Comparison of ENCODE assay signal across 8 cellular contexts in the genomic region with DNA sequence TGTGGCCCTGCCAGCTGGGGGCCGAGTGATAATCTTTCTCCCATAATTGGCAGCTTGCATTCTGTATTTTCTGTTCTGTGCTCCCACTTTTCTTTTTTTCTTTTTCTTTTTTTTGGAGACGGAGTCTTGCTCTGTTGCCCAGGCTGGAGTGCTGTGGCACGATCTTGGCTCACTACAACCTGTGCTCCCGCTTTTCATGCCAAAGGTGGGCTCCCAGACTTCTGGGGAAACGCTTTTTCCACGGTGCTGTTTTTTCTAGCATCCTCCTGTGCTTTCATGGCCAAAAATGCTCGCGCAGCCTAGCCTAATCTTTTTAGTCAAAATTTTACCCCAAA. TPM values are rescaled to one million over a fixed set of nuclear protein-coding genes. Genes with fewer than 3 reads are reported as not detected.
DNase-seq lines count a peak whose midpoint lies in the region; ATAC-seq and TF ChIP-seq lines count a peak whose summit lies in the region.

No MANE protein-coding gene starts in this region.

- H3K27me3 ChIP-seq in iPS-15b (ENCODE audit: control insufficient read depth, insufficient read depth, low read length) = no peaks in the 10 kb centered on the region
- no peaks in the 10 kb centered on the region for H3K27me3 ChIP-seq in spleen (replicated peaks in 1 of 7)

- TF ChIP-seq CTCF in HEK293 (tag by site-specific recombination; IDR thresholded peaks at IDR 0.05) = no peak
- no peak for TF ChIP-seq CTCF in spleen (IDR thresholded peaks at IDR 0.05 in 8 of 11, conservative IDR thresholded peaks at IDR 0.05 in 3 of 11)

- peak overlapping the region; percentile 77 for H3K4me3 ChIP-seq in HEK293 (ENCODE audit: low read depth, low read length)
- H3K4me3 ChIP-seq in iPS-15b (ENCODE audit: low read depth, low read length) = peak overlapping the region; percentile 88
- H3K4me3 ChIP-seq in spleen = peak overlapping the region; percentile 67 to 97 (median 80)

- no peaks in the 10 kb centered on the region for H3K27me3 Mint-ChIP-seq in activated T-helper 17 cell treated with anti-CD3 and anti-CD28 coated beads, Interleukin-2, amount 50 U/mL, for 72 hours

- H3K4me1 ChIP-seq in HEK293 (ENCODE audit: control insufficient read depth, insufficient read depth, low read length) = no peaks in the 10 kb centered on the region
- no peaks in the 10 kb centered on the region for H3K4me1 ChIP-seq in iPS-15b (ENCODE audit: control insufficient read depth, insufficient read depth, low read length)
- H3K4me1 ChIP-seq in spleen = peaks cover 12 to 45% (median 34%) of the 10 kb centered on the region in 6 donors

- peaks cover 42% of the 10 kb centered on the region for H3K36me3 Mint-ChIP-seq in activated T-helper 17 cell treated with anti-CD3 and anti-CD28 coated beads, Interleukin-2, amount 50 U/mL, for 72 hours (ENCODE audit: low read depth)

- WGBS in spleen, 5 donors = 13 to 23% (median 20%) methylated on average over 8 of the region's 8 CpGs

- intact Hi-C loops in spleen (cut with DNase I; ENCODE audit: low total_unique reads) = no loop called here

- H3K27ac ChIP-seq in HEK293 (ENCODE audit: extremely low read depth, low read depth, low read length) = no peak overlapping the region; the same call in 1 of the 2 replicates
- H3K27ac ChIP-seq in spleen = peak overlapping the region; percentile 90 to 99 (median 96)

- POLR2A ChIA-PET in HEK293 (lab: Yijun Ruan, JAX) = interaction anchor here (0.6 to 0.7 kb wide), 2 partner anchors 98 to 519 kb away, joined by 3 to 6 read pairs; no protein-coding TSS in a partner anchor

- TF ChIP-seq POLR2A in spleen (IDR thresholded peaks at IDR 0.05) = no peak

- H3K9me3 ChIP-seq in HEK293 (ENCODE audit: control insufficient read depth, insufficient read depth, low read depth, low read length) = no peaks in the 10 kb centered on the region
- no peaks in the 10 kb centered on the region for H3K9me3 ChIP-seq in iPS-15b (ENCODE audit: control insufficient read depth, insufficient read depth, low read length)
- no peaks in the 10 kb centered on the region for H3K9me3 ChIP-seq in spleen

- DNase-seq in spleen (no peak), NOMO-1 treated with dmso at 0.1 percent for 144 hours (lab: John Stamatoyannopoulos, UW; ENCODE audit: unreplicated experiment) (no peak), AML-193 (lab: John Stamatoyannopoulos, UW) (no peak), NCI-H187 treated with DMSO at 0.1 percent for 48 hours (lab: John Stamatoyannopoulos, UW) (no peak)

- no peak for ATAC-seq in activated T-helper 17 cell treated with anti-CD3 and anti-CD28 coated beads, Interleukin-2, amount 50 U/mL, for 72 hours (replicated peaks)
- no peak for ATAC-seq in HG03175 (IDR thresholded peaks at IDR 0.05; ENCODE audit: unreplicated experiment)

- H3K4me3 Mint-ChIP-seq in activated T-helper 17 cell treated with anti-CD3 and anti-CD28 coated beads, Interleukin-2, amount 50 U/mL, for 72 hours = peak overlapping the region; percentile 95

- H3K36me3 ChIP-seq in HEK293 (ENCODE audit: control insufficient read depth in 2 of 2, insufficient read depth in 1 of 2, low read length in 2 of 2) (peaks cover 0 to 14% of the 10 kb centered on the region in 2 experiments; a peak in 1 of 3 replicates), iPS-15b (ENCODE audit: control insufficient read depth, insufficient read depth, low read length) (no peaks in the 10 kb centered on the region), spleen (peaks cover 0 to 20% (median 0%) of the 10 kb centered on the region in 6 donors)

- no peaks in the 10 kb centered on the region for H3K9me3 Mint-ChIP-seq in activated T-helper 17 cell treated with anti-CD3 and anti-CD28 coated beads, Interleukin-2, amount 50 U/mL, for 72 hours

- H3K4me1 Mint-ChIP-seq in activated T-helper 17 cell treated with anti-CD3 and anti-CD28 coated beads, Interleukin-2, amount 50 U/mL, for 72 hours = no peaks in the 10 kb centered on the region

- peak overlapping the region; percentile 89 for H3K9ac ChIP-seq in iPS-15b (ENCODE audit: low read depth, low read length)

- CTCF ChIA-PET in HEK293 (lab: Yijun Ruan, JAX) = no interaction called here

- H3K27ac Mint-ChIP-seq in activated T-helper 17 cell treated with anti-CD3 and anti-CD28 coated beads, Interleukin-2, amount 50 U/mL, for 72 hours = peak overlapping the region; percentile 92

TF ChIP-seq in HEK293, 187 proteins besides CTCF, POLR2A, EP300 and RAD21 (continues in another document):
- TF ChIP-seq ZNF670 (tag by site-specific recombination; IDR thresholded peaks at IDR 0.05; ENCODE audit: low read depth) (no peak), PATZ1 (tag by site-specific recombination; IDR thresholded peaks at IDR 0.05) (peak; percentile 40; the same call in 1 of the 2 replicates), ZNF654 (tag by site-specific recombination; IDR thresholded peaks at IDR 0.05; ENCODE audit: low read depth) (no peak), SCRT1 (tag by site-specific recombination; IDR thresholded peaks at IDR 0.05; ENCODE audit: borderline replicate concordance) (no peak), GFI1B (tag by site-specific recombination; IDR thresholded peaks at IDR 0.05) (no peak), ZNF335 (tag by site-specific recombination; conservative IDR thresholded peaks at IDR 0.05) (peak; percentile 38), ZNF560 (tag by site-specific recombination; IDR thresholded peaks at IDR 0.05; ENCODE audit: borderline replicate concordance) (no peak), ZBTB8A (tag by site-specific recombination; IDR thresholded peaks at IDR 0.05) (no peak), ZNF677 (tag by site-specific recombination; IDR thresholded peaks at IDR 0.05) (no peak), ZNF133 (tag by site-specific recombination; IDR thresholded peaks at IDR 0.05) (no peak), PRDM10 (tag by site-specific recombination; IDR thresholded peaks at IDR 0.05) (peak; percentile 43; the same call in 1 of the 2 replicates), ZBTB17 (tag by site-specific recombination; IDR thresholded peaks at IDR 0.05) (peak; percentile 72; the same call in 1 of the 2 replicates), ZNF174 (tag by site-specific recombination; IDR thresholded peaks at IDR 0.05) (no peak), BCL11A (tag by site-specific recombination; IDR thresholded peaks at IDR 0.05; ENCODE audit: low read depth) (no peak), ZNF433 (tag by site-specific recombination; IDR thresholded peaks at IDR 0.05; ENCODE audit: low read depth) (no peak), ZNF776 (tag by site-specific recombination; IDR thresholded peaks at IDR 0.05; ENCODE audit: borderline replicate concordance) (no peak), ZNF350 (tag by site-specific recombination; IDR thresholded peaks at IDR 0.05) (no peak)
- TF ChIP-seq, protein P1, sequence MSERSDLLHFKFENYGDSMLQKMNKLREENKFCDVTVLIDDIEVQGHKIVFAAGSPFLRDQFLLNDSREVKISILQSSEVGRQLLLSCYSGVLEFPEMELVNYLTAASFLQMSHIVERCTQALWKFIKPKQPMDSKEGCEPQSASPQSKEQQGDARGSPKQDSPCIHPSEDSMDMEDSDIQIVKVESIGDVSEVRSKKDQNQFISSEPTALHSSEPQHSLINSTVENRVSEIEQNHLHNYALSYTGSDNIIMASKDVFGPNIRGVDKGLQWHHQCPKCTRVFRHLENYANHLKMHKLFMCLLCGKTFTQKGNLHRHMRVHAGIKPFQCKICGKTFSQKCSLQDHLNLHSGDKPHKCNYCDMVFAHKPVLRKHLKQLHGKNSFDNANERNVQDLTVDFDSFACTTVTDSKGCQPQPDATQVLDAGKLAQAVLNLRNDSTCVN (tag by site-specific recombination; optimal IDR thresholded peaks at IDR 0.05) = no peak

RNA-seq across cellular contexts. Expression of gene AHCTF1, which starts 0.6 kb away (rescaled TPM):
- 10 to 100 TPM; 30.8 to 45.6 TPM for total RNA-seq in activated T-helper 17 cell treated with anti-CD3 and anti-CD28 coated beads, Interleukin-2, amount 50 U/mL, for 72 hours
- 10 to 100 TPM; 32.6 to 68.8 (median 43.2) TPM for total RNA-seq in spleen
- polyA plus RNA-seq in spleen = 1 to 10 TPM; 8.1 to 8.7 (median 8.2) TPM
